22 cellular contexts compared by ENCODE assay signal in genomic region chr1:205716371-205717132, GRCh38. TPM values are rescaled to one million over a fixed set of nuclear protein-coding genes. Genes with fewer than 3 reads are reported as not detected.
DNase-seq lines count a peak whose midpoint lies in the region; ATAC-seq, FAIRE-seq and TF ChIP-seq lines count a peak whose summit lies in the region.
"Had no signal": no experiment of that assay in that cellular context is flagged by ENCODE, and none has a peak within 500 bp of the region (broad histone marks: within the 10 kb centered on the region; RNA-seq: fewer than 3 reads in every experiment).

No MANE protein-coding gene starts in this region.

- H3K4me2 ChIP-seq in mammary epithelial cell (ENCODE audit: insufficient read depth, low read depth, low read length) (no peak overlapping the region), GM12878 (ENCODE audit: control insufficient read depth, insufficient read depth) (no peak overlapping the region)

- H3K36me3 Mint-ChIP-seq in MCF 10A (ENCODE audit: insufficient read depth, unreplicated experiment) (peaks cover 97% of the 10 kb centered on the region), memory B cell (peaks cover 25% of the 10 kb centered on the region)

- H4K20me1 ChIP-seq in mammary epithelial cell (ENCODE audit: insufficient read depth, low read length): no peaks in the 10 kb centered on the region
- H4K20me1 ChIP-seq in GM12878 (ENCODE audit: control insufficient read depth, insufficient read depth): no peaks in the 10 kb centered on the region

- peak overlapping the region; percentile 59 for H3K27ac Mint-ChIP-seq in MCF 10A (ENCODE audit: low read depth, unreplicated experiment)
- peak overlapping the region; percentile 38 for H3K27ac Mint-ChIP-seq in memory B cell

- ATAC-seq in GM12878 (peak; percentile 72), memory B cell (ENCODE audit: low read depth) (no peak), GM18498 (IDR thresholded peaks at IDR 0.05; ENCODE audit: unreplicated experiment) (no peak)
- ATAC-seq: Right ventricle myocardium inferior had no signal

- no peaks in the 10 kb centered on the region for H3K27me3 ChIP-seq in mammary epithelial cell (ENCODE audit: insufficient read depth, low read length)
- H3K27me3 ChIP-seq in GM12878 (replicated peaks in 1 of 2; ENCODE audit: control insufficient read depth in 2 of 2, insufficient read depth in 2 of 2, low read length in 1 of 2): no peaks in the 10 kb centered on the region
- H3K27me3 ChIP-seq in testis: no peaks in the 10 kb centered on the region
- H3K27me3 ChIP-seq: uterus had no signal

- CTCF ChIA-PET in MCF 10A (lab: Yijun Ruan, JAX) (interaction anchor here (1.5 kb wide), 1 partner anchor 125 kb away, joined by 3 read pairs; no protein-coding TSS in a partner anchor), mammary epithelial cell (lab: Charles Lee; ENCODE audit: low non-redundant PET) (no interaction called here), GM12878 (lab: Yijun Ruan, JAX) (interaction anchor here (0.7 to 1.5 kb wide), 5 partner anchors 9 to 125 kb away, joined by 3 to 7 read pairs (median 3); no protein-coding TSS in a partner anchor)

- H3K79me2 ChIP-seq in mammary epithelial cell (ENCODE audit: insufficient read depth, low read length): no peaks in the 10 kb centered on the region
- no peaks in the 10 kb centered on the region for H3K79me2 ChIP-seq in GM12878 (ENCODE audit: control insufficient read depth, insufficient read depth, low read length)

- WGBS in mammary epithelial cell (ENCODE audit: low coverage, missing lambda C conversion rate): 87% methylated on average over 7 of the region's 7 CpGs
- WGBS in GM12878 (ENCODE audit: insufficient coverage, insufficient replicate concordance, low lambda C conversion rate, missing lambda C conversion rate): 97% methylated on average over 7 of the region's 7 CpGs
- WGBS in testis, 2 donors: 85 to 93% methylated on average over 7 of the region's 7 CpGs

- H3K27me3 Mint-ChIP-seq in MCF 10A (ENCODE audit: insufficient read depth, unreplicated experiment) (no peaks in the 10 kb centered on the region), memory B cell (no peaks in the 10 kb centered on the region)

- no peak for TF ChIP-seq CTCF in MCF 10A (IDR thresholded peaks at IDR 0.05; ENCODE audit: unreplicated experiment)
- no peak for TF ChIP-seq CTCF in mammary epithelial cell (conservative IDR thresholded peaks at IDR 0.05 in 1 of 2, IDR thresholded peaks at IDR 0.05 in 1 of 2; ENCODE audit: extremely low read depth in 1 of 2, insufficient read depth in 1 of 2, low read depth in 1 of 2, low read length in 2 of 2)
- TF ChIP-seq CTCF in GM12878 (IDR thresholded peaks at IDR 0.05 in 2 of 3, conservative IDR thresholded peaks at IDR 0.05 in 1 of 3; ENCODE audit: control insufficient read depth in 2 of 3, extremely low read depth in 1 of 3, insufficient read depth in 1 of 3, low read depth in 3 of 3, low read length in 3 of 3): no peak
- TF ChIP-seq CTCF in testis (IDR thresholded peaks at IDR 0.05): no peak

- POLR2A ChIA-PET in MCF 10A (lab: Yijun Ruan, JAX): no interaction called here
- POLR2A ChIA-PET in GM12878 (lab: Charles Lee): interaction anchor here (1.2 kb wide), 1 partner anchor 39 kb away, joined by 4 read pairs; no protein-coding TSS in a partner anchor

- H3K27ac ChIP-seq in mammary epithelial cell (ENCODE audit: insufficient read depth, low read depth, low read length): no peak overlapping the region
- no peak overlapping the region for H3K27ac ChIP-seq in GM12878 (ENCODE audit: control insufficient read depth, insufficient read depth)
- no peak overlapping the region for H3K27ac ChIP-seq in testis
- H3K27ac ChIP-seq: HL-60, uterus had no signal

- in situ Hi-C loops in mammary epithelial cell (cut with MboI; ENCODE audit: low sequenced_read_pairs in 2 of 2): loop anchor here in 1 of 2 donors (10.0 kb wide), 1 partner anchor 122 kb away; no protein-coding TSS in a partner anchor
- in situ Hi-C loops in GM12878 (cut with MboI): no loop called here

- H3K9me3 ChIP-seq in mammary epithelial cell (replicated peaks; ENCODE audit: insufficient read depth, low read length) (no peaks in the 10 kb centered on the region), GM12878 (replicated peaks; ENCODE audit: control insufficient read depth, insufficient read depth, low read length) (no peaks in the 10 kb centered on the region), testis (no peaks in the 10 kb centered on the region)
- H3K9me3 ChIP-seq: uterus had no signal

- TF ChIP-seq POLR2A in GM12878 (IDR thresholded peaks at IDR 0.05; ENCODE audit: low read depth, low read length) (no peak), testis (IDR thresholded peaks at IDR 0.05) (no peak)

- dilution Hi-C loops in mammary epithelial cell (cut with HindIII; ENCODE audit: low sequenced_read_pairs): no loop called here

- H3K4me3 Mint-ChIP-seq in MCF 10A (ENCODE audit: unreplicated experiment) (no peak overlapping the region), memory B cell (no peak overlapping the region)

- RAD21 ChIA-PET in GM12878 (lab: Charles Lee; ENCODE audit: unreplicated experiment): interaction anchor here (1.2 kb wide), 1 partner anchor 33 kb away, joined by 5 read pairs; no protein-coding TSS in a partner anchor

- H3K36me3 ChIP-seq in mammary epithelial cell (ENCODE audit: insufficient read depth, low read length) (peaks cover 38% of the 10 kb centered on the region), GM12878 (ENCODE audit: control insufficient read depth in 2 of 2, insufficient read depth in 2 of 2, low read length in 1 of 2) (peaks cover 7 to 27% of the 10 kb centered on the region in 2 experiments), testis (ENCODE audit: low read depth, missing control alignments) (no peaks in the 10 kb centered on the region)
- H3K36me3 ChIP-seq: uterus had no signal

- no TSS peak for BruUV-seq in MCF 10A (replicated peaks; lab: Mats Ljungman, UMichigan)
- BruUV-seq in mammary epithelial cell (replicated peaks; lab: Mats Ljungman, UMichigan): no TSS peak
- BruUV-seq in GM12878 (replicated peaks; lab: Mats Ljungman, UMichigan): no TSS peak

- no peak for TF ChIP-seq RAD21 in GM12878 (IDR thresholded peaks at IDR 0.05; ENCODE audit: insufficient read depth, low read depth, low read length)

- peaks cover 15% of the 10 kb centered on the region for H3K4me1 Mint-ChIP-seq in MCF 10A (ENCODE audit: insufficient read depth, unreplicated experiment)
- peaks cover 11% of the 10 kb centered on the region for H3K4me1 Mint-ChIP-seq in memory B cell

- H3K9ac ChIP-seq in mammary epithelial cell (ENCODE audit: insufficient read depth, low read length): no peak overlapping the region
- no peak overlapping the region for H3K9ac ChIP-seq in GM12878 (ENCODE audit: control insufficient read depth, insufficient read depth, low read length)

- TF ChIP-seq EP300 in GM12878 (IDR thresholded peaks at IDR 0.05; ENCODE audit: borderline replicate concordance in 1 of 2, control insufficient read depth in 1 of 2, low read depth in 2 of 2, low read length in 2 of 2): peak; percentile 47 to 77; a peak in 2 of 4 replicates

- SMC1A ChIA-PET in GM12878 (lab: Charles Lee; ENCODE audit: uncharacterized antibody, unreplicated experiment): no interaction called here

- no peaks in the 10 kb centered on the region for H3K9me3 Mint-ChIP-seq in MCF 10A (ENCODE audit: unreplicated experiment)
- H3K9me3 Mint-ChIP-seq in memory B cell: no peaks in the 10 kb centered on the region

- intact Hi-C loops in MCF 10A (cut with micrococcal nuclease): no loop called here
- intact Hi-C loops in mammary epithelial cell (cut with micrococcal nuclease): no loop called here
- intact Hi-C loops in GM12878 (cut with micrococcal nuclease; ENCODE audit: unreplicated experiment): no loop called here
- intact Hi-C loops in testis (cut with DNase I; ENCODE audit: low total_unique reads): no loop called here

- no peak for DNase-seq in MCF 10A (ENCODE audit: unreplicated experiment)
- DNase-seq in mammary epithelial cell: no peak
- DNase-seq in GM12878 (ENCODE audit: low read depth, low spot score): no peak
- no peak for DNase-seq in memory B cell (ENCODE audit: low spot score in 2 of 2)
- DNase-seq in NCI-H1105 treated with DMSO at 0.1 percent for 48 hours (lab: John Stamatoyannopoulos, UW): no peak
- no peak for DNase-seq in testis
- no peak for DNase-seq in NCI-H748 (lab: John Stamatoyannopoulos, UW; ENCODE audit: unreplicated experiment)
- DNase-seq: activated CD4-positive, alpha-beta T cell treated with anti-CD3 and anti-CD28 coated beads, Interleukin-2, amount 50 U/mL, for 4 hours; activated naive CD4-positive, alpha-beta T cell treated with Interleukin-2 at 50 U/mL for 16 hours; activated T-cell treated with anti-CD3 and anti-CD28 coated beads for 4 hours; C1 segment of cervical spinal cord; NCI-H1436 treated with DMSO at 0.1 percent for 48 hours; NCI-H2171; occipital lobe; OCI-M1; retina; stimulated activated CD4-positive, alpha-beta T cell treated with anti-CD3 and anti-CD28 coated beads, Interleukin-12 subunit alpha, Interleukin-12 subunit beta, amount 100 ng/mL, for 4 hours; SW 1271; uterus had no signal

- no peak for FAIRE-seq in GM12878 (lab: Jason Lieb, UNC)

- H3K4me1 ChIP-seq in mammary epithelial cell (ENCODE audit: insufficient read depth, low read length) (peaks cover 12% of the 10 kb centered on the region), GM12878 (ENCODE audit: control insufficient read depth, insufficient read depth, low read length) (no peaks in the 10 kb centered on the region), testis (no peaks in the 10 kb centered on the region)
- H3K4me1 ChIP-seq: uterus had no signal

- no peak overlapping the region for H3K4me3 ChIP-seq in mammary epithelial cell (replicated peaks in 1 of 3; ENCODE audit: insufficient read depth in 1 of 3, low read depth in 2 of 3, low read length in 3 of 3)
- H3K4me3 ChIP-seq in GM12878: no peak overlapping the region
- H3K4me3 ChIP-seq in testis: no peak overlapping the region
- H3K4me3 ChIP-seq: uterus had no signal

- no peak overlapping the region for H2AFZ ChIP-seq in mammary epithelial cell (ENCODE audit: low read depth, low read length)
- no peak overlapping the region for H2AFZ ChIP-seq in GM12878 (ENCODE audit: control insufficient read depth, low read depth, low read length)

RNA-seq across cellular contexts. Expression of gene NUCKS1, which starts 33.4 kb away (rescaled TPM):
- total RNA-seq in MCF 10A (2022) (605 and 615 TPM in 2 replicates), mammary epithelial cell (100 to 1,000 TPM in 1 of 2 donors, 10 to 100 TPM in 1; 94.5 to 160 TPM), GM12878 (2014; rRNA removed) (55.4 and 81.8 TPM in 2 replicates), GM12878 (2014; rRNA removed; fragmentation: Illumina TruSeq; extraction: Trizol) (127 and 135 TPM in 2 replicates), GM12878 (2021) (126 and 133 TPM in 2 replicates), testis (10 to 100 TPM; 57.7 to 98.6 TPM)
- polyA plus RNA-seq in mammary epithelial cell (46.3 TPM), GM12878 (2011; rRNA removed) (68.3 and 124 TPM in 2 replicates), GM12878 (2014; fragmentation: Illumina TruSeq; extraction: Trizol) (98.4 and 130 TPM in 2 replicates), GM12878 (2014; fragmentation: Nextera tagmentation; extraction: Ambion mirVana) (10 to 100 TPM; 40.5 to 41.7 TPM), GM12878 (2014; rRNA removed) (47.3 and 60.3 TPM in 2 replicates), GM12878 (2016; fragmentation: Nextera tagmentation; extraction: Ambion mirVana) (10 to 100 TPM; 53.5 to 55.7 TPM), testis (ENCODE audit: insufficient read depth, low read depth, low replicate concordance) (66.3 TPM)
- 93.5 TPM for polyA minus RNA-seq in mammary epithelial cell
- 43.7 and 102 TPM in 2 replicates for total RNA-seq in GM12878 (2013; cell fraction: nucleolus; rRNA removed)
- 21.8 TPM for polyA plus RNA-seq in GM12878 (2011; ENCODE audit: low read depth)
- polyA plus RNA-seq in GM12878 (2011; cell fraction: cytosol; rRNA removed): 25.5 and 27.9 TPM in 2 replicates
- 14.5 and 18.7 TPM in 2 replicates for polyA plus RNA-seq in GM12878 (2011; cell fraction: nucleus; rRNA removed)
- polyA plus RNA-seq in GM12878 (2012): 39.6 and 47.4 TPM in 2 replicates
- 63.1 and 97.2 TPM in 2 replicates for polyA minus RNA-seq in GM12878 (2011; rRNA and poly(A)+ RNA removed)
- 28.1 and 33.3 TPM in 2 replicates for polyA minus RNA-seq in GM12878 (2011; cell fraction: cytosol; rRNA and poly(A)+ RNA removed)
- 29.3 and 34.8 TPM in 2 replicates for polyA minus RNA-seq in GM12878 (2011; cell fraction: nucleus; rRNA and poly(A)+ RNA removed)

RNA-seq across cellular contexts. Expression of gene SLC45A3, which starts 36.2 kb away (rescaled TPM):
- total RNA-seq in MCF 10A (2022) (3.1 and 5.3 TPM in 2 replicates), mammary epithelial cell (1 to 10 TPM; 3.2 to 4.3 TPM), GM12878 (2014; rRNA removed) (8.8 and 10.3 TPM in 2 replicates), GM12878 (2014; rRNA removed; fragmentation: Illumina TruSeq; extraction: Trizol) (3.8 and 4.4 TPM in 2 replicates), GM12878 (2021) (9.8 and 9.9 TPM in 2 replicates), testis (1 to 10 TPM; 7.3 to 8.9 TPM)
- polyA plus RNA-seq in mammary epithelial cell (3.3 TPM), GM12878 (2011; rRNA removed) (6.5 and 10.2 TPM in 2 replicates), GM12878 (2014; fragmentation: Illumina TruSeq; extraction: Trizol) (3.7 and 3.9 TPM in 2 replicates), GM12878 (2014; fragmentation: Nextera tagmentation; extraction: Ambion mirVana) (under 1 TPM; 0.26 to 0.60 TPM), GM12878 (2014; rRNA removed) (7.2 and 7.5 TPM in 2 replicates), GM12878 (2016; fragmentation: Nextera tagmentation; extraction: Ambion mirVana) (1 to 10 TPM; 1.2 to 1.4 TPM), testis (ENCODE audit: insufficient read depth, low read depth, low replicate concordance) (4.5 TPM)
- 2.4 TPM for polyA minus RNA-seq in mammary epithelial cell
- total RNA-seq in GM12878 (2013; cell fraction: nucleolus; rRNA removed): 17.9 and 20.3 TPM in 2 replicates
- polyA plus RNA-seq in GM12878 (2011; ENCODE audit: low read depth): 1.1 TPM
- 10.3 and 13.0 TPM in 2 replicates for polyA plus RNA-seq in GM12878 (2011; cell fraction: cytosol; rRNA removed)
- 28.7 and 39.6 TPM in 2 replicates for polyA plus RNA-seq in GM12878 (2011; cell fraction: nucleus; rRNA removed)
- polyA plus RNA-seq in GM12878 (2012): 2.1 TPM in 2 replicates
- polyA minus RNA-seq in GM12878 (2011; rRNA and poly(A)+ RNA removed): 4.8 and 7.7 TPM in 2 replicates
- polyA minus RNA-seq in GM12878 (2011; cell fraction: cytosol; rRNA and poly(A)+ RNA removed): 2.4 and 3.7 TPM in 2 replicates
- polyA minus RNA-seq in GM12878 (2011; cell fraction: nucleus; rRNA and poly(A)+ RNA removed): 5.4 and 8.4 TPM in 2 replicates

RNA-seq across cellular contexts. Expression of gene RAB29, which starts 58.7 kb away (rescaled TPM):
- total RNA-seq in MCF 10A (2022) (33.6 and 44.8 TPM in 2 replicates), mammary epithelial cell (10 to 100 TPM; 38.4 to 41.2 TPM), GM12878 (2014; rRNA removed) (11.7 and 15.9 TPM in 2 replicates), GM12878 (2014; rRNA removed; fragmentation: Illumina TruSeq; extraction: Trizol) (16.8 and 18.0 TPM in 2 replicates), GM12878 (2021) (12.5 TPM in 2 replicates), testis (10 to 100 TPM in 1 of 2 donors, 1 to 10 TPM in 1; 7.4 to 10.8 TPM)
- polyA plus RNA-seq in mammary epithelial cell (34.9 TPM), GM12878 (2011; rRNA removed) (74.5 and 75.5 TPM in 2 replicates), GM12878 (2014; fragmentation: Illumina TruSeq; extraction: Trizol) (20.5 and 22.6 TPM in 2 replicates), GM12878 (2014; fragmentation: Nextera tagmentation; extraction: Ambion mirVana) (10 to 100 TPM; 12.6 to 16.2 TPM), GM12878 (2014; rRNA removed) (15.7 and 15.8 TPM in 2 replicates), GM12878 (2016; fragmentation: Nextera tagmentation; extraction: Ambion mirVana) (10 to 100 TPM; 13.7 to 14.2 TPM), testis (ENCODE audit: insufficient read depth, low read depth, low replicate concordance) (8.3 TPM)
- 71.2 TPM for polyA minus RNA-seq in mammary epithelial cell
- total RNA-seq in GM12878 (2013; cell fraction: nucleolus; rRNA removed): 52.7 and 57.1 TPM in 2 replicates
- polyA plus RNA-seq in GM12878 (2011; ENCODE audit: low read depth): 8.1 TPM
- polyA plus RNA-seq in GM12878 (2011; cell fraction: cytosol; rRNA removed): 65.7 and 79.1 TPM in 2 replicates
- 22.2 and 26.9 TPM in 2 replicates for polyA plus RNA-seq in GM12878 (2011; cell fraction: nucleus; rRNA removed)
- 13.3 and 14.9 TPM in 2 replicates for polyA plus RNA-seq in GM12878 (2012)
- 49.7 and 57.1 TPM in 2 replicates for polyA minus RNA-seq in GM12878 (2011; rRNA and poly(A)+ RNA removed)
- polyA minus RNA-seq in GM12878 (2011; cell fraction: cytosol; rRNA and poly(A)+ RNA removed): 19.2 and 22.4 TPM in 2 replicates
- 15.2 and 23.0 TPM in 2 replicates for polyA minus RNA-seq in GM12878 (2011; cell fraction: nucleus; rRNA and poly(A)+ RNA removed)
